ENCODE assay signal across 8 cellular contexts in the genomic region with DNA sequence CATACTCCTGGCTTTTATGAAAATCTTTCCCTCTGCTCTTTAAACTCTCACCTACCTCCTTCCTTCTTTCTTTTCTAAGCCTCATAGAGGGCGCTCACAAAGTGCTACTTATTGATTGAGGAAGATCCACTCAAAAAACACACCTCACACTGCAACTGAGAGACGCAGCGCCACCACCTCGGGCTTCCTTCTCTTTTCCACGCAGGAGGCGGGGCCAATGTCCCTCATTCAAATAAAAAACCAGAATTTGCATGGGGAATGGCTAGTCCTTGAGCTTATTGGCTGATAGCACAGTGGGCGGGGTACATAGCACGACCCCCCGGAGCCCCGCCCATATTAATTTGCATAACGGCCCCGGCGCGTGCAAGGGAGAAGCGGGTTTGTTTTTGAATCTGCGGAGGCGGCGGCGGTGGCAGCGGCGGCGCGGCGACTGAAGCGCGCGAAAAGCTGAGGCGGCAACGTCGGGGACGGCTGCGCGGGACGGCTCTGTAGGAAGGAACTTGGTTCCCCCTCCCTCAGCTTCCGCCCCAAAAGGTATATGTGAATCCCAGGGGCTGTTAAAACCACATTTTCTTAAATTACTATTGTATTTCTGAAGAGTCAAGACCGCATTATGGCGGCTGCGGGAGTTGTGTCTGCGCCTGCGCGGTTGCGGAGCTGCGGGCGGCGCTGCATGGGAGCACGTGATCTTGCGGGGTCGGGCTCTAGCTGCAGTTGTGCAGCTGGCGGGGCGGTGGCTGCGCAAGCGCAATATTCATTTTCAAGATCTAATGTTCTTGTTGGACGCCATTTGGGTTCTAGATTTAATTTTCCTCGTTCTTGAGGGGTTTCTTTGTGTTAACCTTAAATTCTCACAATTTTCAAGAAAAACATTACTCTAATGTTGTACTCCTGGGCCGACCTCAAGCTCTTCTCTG.
DNase-seq lines count a peak whose midpoint lies in the region; ATAC-seq and TF ChIP-seq lines count a peak whose summit lies in the region.

A gene with protein sequence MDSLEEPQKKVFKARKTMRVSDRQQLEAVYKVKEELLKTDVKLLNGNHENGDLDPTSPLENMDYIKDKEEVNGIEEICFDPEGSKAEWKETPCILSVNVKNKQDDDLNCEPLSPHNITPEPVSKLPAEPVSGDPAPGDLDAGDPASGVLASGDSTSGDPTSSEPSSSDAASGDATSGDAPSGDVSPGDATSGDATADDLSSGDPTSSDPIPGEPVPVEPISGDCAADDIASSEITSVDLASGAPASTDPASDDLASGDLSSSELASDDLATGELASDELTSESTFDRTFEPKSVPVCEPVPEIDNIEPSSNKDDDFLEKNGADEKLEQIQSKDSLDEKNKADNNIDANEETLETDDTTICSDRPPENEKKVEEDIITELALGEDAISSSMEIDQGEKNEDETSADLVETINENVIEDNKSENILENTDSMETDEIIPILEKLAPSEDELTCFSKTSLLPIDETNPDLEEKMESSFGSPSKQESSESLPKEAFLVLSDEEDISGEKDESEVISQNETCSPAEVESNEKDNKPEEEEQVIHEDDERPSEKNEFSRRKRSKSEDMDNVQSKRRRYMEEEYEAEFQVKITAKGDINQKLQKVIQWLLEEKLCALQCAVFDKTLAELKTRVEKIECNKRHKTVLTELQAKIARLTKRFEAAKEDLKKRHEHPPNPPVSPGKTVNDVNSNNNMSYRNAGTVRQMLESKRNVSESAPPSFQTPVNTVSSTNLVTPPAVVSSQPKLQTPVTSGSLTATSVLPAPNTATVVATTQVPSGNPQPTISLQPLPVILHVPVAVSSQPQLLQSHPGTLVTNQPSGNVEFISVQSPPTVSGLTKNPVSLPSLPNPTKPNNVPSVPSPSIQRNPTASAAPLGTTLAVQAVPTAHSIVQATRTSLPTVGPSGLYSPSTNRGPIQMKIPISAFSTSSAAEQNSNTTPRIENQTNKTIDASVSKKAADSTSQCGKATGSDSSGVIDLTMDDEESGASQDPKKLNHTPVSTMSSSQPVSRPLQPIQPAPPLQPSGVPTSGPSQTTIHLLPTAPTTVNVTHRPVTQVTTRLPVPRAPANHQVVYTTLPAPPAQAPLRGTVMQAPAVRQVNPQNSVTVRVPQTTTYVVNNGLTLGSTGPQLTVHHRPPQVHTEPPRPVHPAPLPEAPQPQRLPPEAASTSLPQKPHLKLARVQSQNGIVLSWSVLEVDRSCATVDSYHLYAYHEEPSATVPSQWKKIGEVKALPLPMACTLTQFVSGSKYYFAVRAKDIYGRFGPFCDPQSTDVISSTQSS (plus strand): TSS at position 389 of the 917 bp plus-strand sequence. CDS start 58,234 bp downstream, outside the sequence.

- ATAC-seq in GM18868 (IDR thresholded peaks at IDR 0.05; ENCODE audit: unreplicated experiment) = peak; percentile 65
- peak; percentile 45 for ATAC-seq in HG03108 (IDR thresholded peaks at IDR 0.05; ENCODE audit: unreplicated experiment)
- peak; percentile 78 for ATAC-seq in central memory CD8-positive, alpha-beta T cell (replicated peaks; ENCODE audit: extremely low read depth, poor library complexity, severe bottlenecking)

- H3K4me1 Mint-ChIP-seq in central memory CD8-positive, alpha-beta T cell = peaks cover 25% of the 10 kb centered on the region

- TF ChIP-seq CTCF in AG04449 (IDR thresholded peaks at IDR 0.05; ENCODE audit: insufficient read depth, low read length, missing control alignments) = peak; percentile 25

- H3K4me3 Mint-ChIP-seq in central memory CD8-positive, alpha-beta T cell = peak within 1 kb of the TSS; percentile 76

- no peaks in the 10 kb centered on the region for H3K27me3 Mint-ChIP-seq in central memory CD8-positive, alpha-beta T cell

- CTCF ChIA-PET in AG04449 (lab: Yijun Ruan, JAX) = interaction anchor here (0.7 to 2.6 kb wide), 26 partner anchors 8 to 351 kb away, joined by 3 to 18 read pairs (median 4); no protein-coding TSS in a partner anchor

- DNase-seq in AG04449 (ENCODE audit: low read depth, low spot score) (peak; percentile 89), NCI-H2227 treated with DMSO at 0.1 percent for 48 hours (lab: John Stamatoyannopoulos, UW) (peak; percentile 88), iris pigment epithelial cell (ENCODE audit: low read depth) (peak; percentile 99)
- DNase-seq in activated CD4-positive, CD25-positive, alpha-beta regulatory T cell treated with anti-CD3 and anti-CD28 coated beads, Interleukin-2, amount 50 U/mL, for 16 hours (ENCODE audit: low read depth, low spot score) = peak; percentile 91
- DNase-seq in central memory CD8-positive, alpha-beta T cell (ENCODE audit: low spot score in 2 of 2) = peak; percentile 87 to 95
- DNase-seq in stimulated activated CD4-positive, alpha-beta T cell treated with anti-CD3 and anti-CD28 coated beads, Interleukin-12 subunit alpha, Interleukin-12 subunit beta, amount 100 ng/mL, for 24 hours (ENCODE audit: low read depth in 2 of 2) = peak; percentile 89 to 90

- H3K27ac Mint-ChIP-seq in central memory CD8-positive, alpha-beta T cell (ENCODE audit: low read depth) = peak within 1 kb of the TSS; percentile 88

- POLR2A ChIA-PET in AG04449 (lab: Yijun Ruan, JAX) = interaction anchor here (0.6 to 1.4 kb wide), 9 partner anchors 10 to 405 kb away, joined by 3 to 16 read pairs (median 4); a partner anchor contains a TSS

- no peaks in the 10 kb centered on the region for H3K9me3 Mint-ChIP-seq in central memory CD8-positive, alpha-beta T cell

- peak within 1 kb of the TSS; percentile 79 for H3K4me3 ChIP-seq in AG04449 (ENCODE audit: low read depth, low read length)

- peaks cover 30% of the 10 kb centered on the region for H3K36me3 Mint-ChIP-seq in central memory CD8-positive, alpha-beta T cell (ENCODE audit: insufficient read depth)

Comparison
In these comparisons a context has a peak if more than half of its experiments do, and no peak if none do; other contexts are left out.
1. Peak in every context shown above with its lines: DNase-seq, ATAC-seq and H3K4me3 ChIP-seq.